12 cellular contexts compared by ENCODE assay signal in the genomic region with DNA sequence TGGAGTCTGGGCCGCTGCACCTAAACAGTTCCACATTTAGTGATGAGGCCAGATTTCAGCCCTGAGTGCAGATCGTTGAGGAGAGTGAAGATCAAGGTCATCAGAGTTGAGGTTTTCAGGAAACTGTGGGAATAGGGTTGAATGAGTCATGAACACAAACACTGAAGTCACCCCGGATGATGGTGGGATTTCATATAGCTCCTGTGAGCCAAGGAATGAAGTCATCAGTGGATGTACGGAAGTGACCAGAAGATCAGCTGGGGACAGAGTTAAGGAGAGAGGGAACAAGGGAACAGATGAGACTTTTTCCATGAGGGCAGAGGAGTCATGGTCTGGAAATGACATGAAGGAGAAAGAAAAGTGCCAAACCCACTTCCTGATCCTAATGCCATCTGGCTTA. TPM values are rescaled to one million over a fixed set of nuclear protein-coding genes. Genes with fewer than 3 reads are reported as not detected.
DNase-seq lines count a peak whose midpoint lies in the region; ATAC-seq and TF ChIP-seq lines count a peak whose summit lies in the region.
"Had no signal": no experiment of that assay in that cellular context is flagged by ENCODE, and none has a peak within 500 bp of the region (broad histone marks: within the 10 kb centered on the region; RNA-seq: fewer than 3 reads in every experiment).

No MANE protein-coding gene starts in this region.

- no peak overlapping the region; the same call in 1 of the 2 replicates for H3K4me3 ChIP-seq in SJCRH30
- no peak overlapping the region for H3K4me3 ChIP-seq in fibroblast of pulmonary artery (replicated peaks; ENCODE audit: low read depth, low read length)
- H3K4me3 ChIP-seq in trophoblast cell (ENCODE audit: low read depth, low read length) = no peak overlapping the region

- H4K12ac ChIP-seq in trophoblast cell (ENCODE audit: low read depth, low read length) = no peak overlapping the region

- no peak overlapping the region for H2BK120ac ChIP-seq in trophoblast cell (ENCODE audit: insufficient read depth, low read length, poor library complexity)

- ATAC-seq in GM21360 (IDR thresholded peaks at IDR 0.05; ENCODE audit: unreplicated experiment) = no peak
- no peak for ATAC-seq in activated CD4-positive, alpha-beta T cell treated with anti-CD3 and anti-CD28 coated beads for 36 hours
- ATAC-seq: natural killer cell had no signal

- no peak overlapping the region for H3K4ac ChIP-seq in trophoblast cell (ENCODE audit: low read depth, low read length)

- intact Hi-C loops in activated CD4-positive, alpha-beta T cell treated with anti-CD3 and anti-CD28 coated beads for 36 hours (cut with DNase I, micrococcal nuclease) = loop anchor here (2.0 to 5.0 kb wide), 3 partner anchors 242 to 401 kb away; no protein-coding TSS in a partner anchor

- no peak for TF ChIP-seq CTCF in fibroblast of pulmonary artery (IDR thresholded peaks at IDR 0.05; ENCODE audit: low read length, missing control alignments)

- H3K4me1 ChIP-seq in SJCRH30 (peaks cover 57% of the 10 kb centered on the region), trophoblast cell (ENCODE audit: control insufficient read depth in 1 of 2, insufficient read depth in 2 of 2, low read length in 2 of 2) (peaks cover 3 to 6% of the 10 kb centered on the region in 2 experiments)

- H3K27me3 ChIP-seq in SJCRH30 = no peaks in the 10 kb centered on the region
- no peaks in the 10 kb centered on the region for H3K27me3 ChIP-seq in trophoblast cell (ENCODE audit: insufficient read depth, low read length)

- H2AFZ ChIP-seq in trophoblast cell (ENCODE audit: insufficient read depth, low read length, poor library complexity) = no peak overlapping the region

- H3K79me1 ChIP-seq in trophoblast cell (ENCODE audit: low read length) = no peaks in the 10 kb centered on the region

- H2BK12ac ChIP-seq in trophoblast cell (ENCODE audit: low read length) = no peak overlapping the region

- H3K79me2 ChIP-seq in trophoblast cell (ENCODE audit: control insufficient read depth, insufficient read depth, low read length, poor library complexity) = no peaks in the 10 kb centered on the region

- no peak overlapping the region for H2AK5ac ChIP-seq in trophoblast cell (ENCODE audit: low read length)

- H3K27ac Mint-ChIP-seq in activated CD4-positive, alpha-beta T cell treated with anti-CD3 and anti-CD28 coated beads for 36 hours = no peak overlapping the region
- H3K27ac Mint-ChIP-seq: activated B cell treated with CpG ODN at 0.5 μM for 24 hours; dendritic cell treated with granulocyte-macrophage colony-stimulating factor and Interleukin-4, amounts not matched to agents 40 ng/mL and 50 ng/mL, for 4 days; natural killer cell had no signal

- no peak overlapping the region for H4K91ac ChIP-seq in trophoblast cell (ENCODE audit: low read depth, low read length)

- H3K14ac ChIP-seq in trophoblast cell (ENCODE audit: low read length) = no peak overlapping the region

- no peaks in the 10 kb centered on the region for H3K9me3 ChIP-seq in SJCRH30 (replicated peaks)
- peaks cover 2% of the 10 kb centered on the region for H3K9me3 ChIP-seq in trophoblast cell (ENCODE audit: insufficient read depth, low read depth, low read length)

- H3K23ac ChIP-seq in trophoblast cell (ENCODE audit: low read length) = no peak overlapping the region

- DNase-seq in EL = peak; percentile 100
- peak; percentile 90 to 98 for DNase-seq in SJCRH30
- peak; percentile 95 for DNase-seq in fibroblast of pulmonary artery (ENCODE audit: low read depth)
- DNase-seq in trophoblast cell = peak; percentile 74 to 85
- no peak for DNase-seq in stimulated activated CD4-positive, alpha-beta T cell treated with anti-CD3 and anti-CD28 coated beads, Interleukin-4, amount 100 ng/mL, for 4 hours
- no peak for DNase-seq in NCI-H82 (lab: John Stamatoyannopoulos, UW)
- no peak for DNase-seq in activated CD4-positive, alpha-beta T cell treated with anti-CD3 and anti-CD28 coated beads for 36 hours
- DNase-seq: activated B cell treated with CpG ODN at 0.5 μM for 24 hours, natural killer cell, NCI-H1105 treated with DMSO at 0.1 percent for 48 hours had no signal

- CTCF ChIA-PET in activated CD4-positive, alpha-beta T cell treated with anti-CD3 and anti-CD28 coated beads for 36 hours (lab: Charles Lee) = interaction anchor here (0.7 to 2.1 kb wide), 8 partner anchors 9 to 336 kb away, joined by 3 to 10 read pairs (median 4); no protein-coding TSS in a partner anchor

- H3K9ac ChIP-seq in trophoblast cell (ENCODE audit: low read length) = no peak overlapping the region

- H3K27me3 Mint-ChIP-seq in activated CD4-positive, alpha-beta T cell treated with anti-CD3 and anti-CD28 coated beads for 36 hours = peaks cover 8% of the 10 kb centered on the region

- no peak overlapping the region for H2BK5ac ChIP-seq in trophoblast cell (ENCODE audit: low read depth, low read length, poor library complexity)

- no peaks in the 10 kb centered on the region for H3K36me3 Mint-ChIP-seq in activated CD4-positive, alpha-beta T cell treated with anti-CD3 and anti-CD28 coated beads for 36 hours (ENCODE audit: low read depth)
- H3K36me3 Mint-ChIP-seq: natural killer cell had no signal

- no peak overlapping the region for H3K4me2 ChIP-seq in trophoblast cell (ENCODE audit: low read length)

- H3K27ac ChIP-seq in SJCRH30 = peak overlapping the region; percentile 93
- no peak overlapping the region for H3K27ac ChIP-seq in trophoblast cell (ENCODE audit: low read depth, low read length)

- WGBS in trophoblast cell (ENCODE audit: extremely low coverage, insufficient coverage, insufficient read length) = no CpG with 5 or more reads among the region's 4 CpGs

- POLR2A ChIA-PET in activated CD4-positive, alpha-beta T cell treated with anti-CD3 and anti-CD28 coated beads for 36 hours (lab: Charles Lee) = no interaction called here

- no peaks in the 10 kb centered on the region for H3K9me3 Mint-ChIP-seq in activated CD4-positive, alpha-beta T cell treated with anti-CD3 and anti-CD28 coated beads for 36 hours (ENCODE audit: low read depth)
- H3K9me3 Mint-ChIP-seq: activated B cell treated with CpG ODN at 0.5 μM for 24 hours; dendritic cell treated with granulocyte-macrophage colony-stimulating factor and Interleukin-4, amounts not matched to agents 40 ng/mL and 50 ng/mL, for 4 days; natural killer cell had no signal

- no peaks in the 10 kb centered on the region for H3K4me1 Mint-ChIP-seq in activated CD4-positive, alpha-beta T cell treated with anti-CD3 and anti-CD28 coated beads for 36 hours
- H3K4me1 Mint-ChIP-seq: activated B cell treated with CpG ODN at 0.5 μM for 24 hours had no signal

- H3K36me3 ChIP-seq in SJCRH30 = no peaks in the 10 kb centered on the region
- no peaks in the 10 kb centered on the region for H3K36me3 ChIP-seq in trophoblast cell (ENCODE audit: control insufficient read depth in 1 of 2, insufficient read depth in 2 of 2, low read length in 2 of 2)

- no peak overlapping the region for H3K4me3 Mint-ChIP-seq in activated CD4-positive, alpha-beta T cell treated with anti-CD3 and anti-CD28 coated beads for 36 hours
- H3K4me3 Mint-ChIP-seq: activated B cell treated with CpG ODN at 0.5 μM for 24 hours; dendritic cell treated with granulocyte-macrophage colony-stimulating factor and Interleukin-4, amounts not matched to agents 40 ng/mL and 50 ng/mL, for 4 days; natural killer cell had no signal

- no peak overlapping the region for H4K8ac ChIP-seq in trophoblast cell (ENCODE audit: low read depth, low read length)

- no peak overlapping the region for H3K18ac ChIP-seq in trophoblast cell (ENCODE audit: low read length)

RNA-seq across cellular contexts. Expression of gene PALM2AKAP2, which starts 36.5 kb away (rescaled TPM):
- 39.6 and 43.4 TPM in 2 replicates for total RNA-seq in SJCRH30 (2014; rRNA removed; shearing (Covaris generic))
- 5.6 and 6.9 TPM in 2 replicates for polyA plus RNA-seq in trophoblast cell (2013)
- 1 to 10 TPM in 1 of 2 experiments, under 1 TPM in 1; 0.39 to 1.0 TPM for total RNA-seq in activated CD4-positive, alpha-beta T cell treated with anti-CD3 and anti-CD28 coated beads for 36 hours
- total RNA-seq: activated B cell treated with CpG ODN at 0.5 μM for 24 hours, natural killer cell had no signal

Comparison
In these comparisons a context has a peak if more than half of its experiments do, and no peak if none do; other contexts are left out.
1. DNase-seq: peak in EL (single experiment), SJCRH30 (2 of 2), fibroblast of pulmonary artery (single experiment) and trophoblast cell (2 of 2); none in stimulated activated CD4-positive, alpha-beta T cell treated with anti-CD3 and anti-CD28 coated beads, Interleukin-4, amount 100 ng/mL, for 4 hours (0 of 2), NCI-H82 (single experiment) and activated CD4-positive, alpha-beta T cell treated with anti-CD3 and anti-CD28 coated beads for 36 hours (single experiment).
2. RNA of gene PALM2AKAP2, which starts 36.5 kb away (total RNA-seq): 39.6 to 43.4 TPM in SJCRH30; 0.39 to 1.0 TPM in activated CD4-positive, alpha-beta T cell treated with anti-CD3 and anti-CD28 coated beads for 36 hours; every median in the first group is over 10 times any median in the second.